Comparison of ENCODE assay signal across 1 cellular context in genomic region chr20:16293590-16293989, GRCh38.
A peak's percentile ranks its signal among the peaks of the same experiment; 100 is the strongest.
TF ChIP-seq lines count a peak whose summit lies in the region.

No MANE protein-coding gene starts in this region.

TF ChIP-seq in A549, 52 proteins besides CTCF, POLR2A, EP300 and RAD21 (continued from another document):
- TF ChIP-seq ZC3H11A (IDR thresholded peaks at IDR 0.05) (no peak), RCOR1 (IDR thresholded peaks at IDR 0.05; ENCODE audit: low read depth, low read length) (no peak), RNF2 (IDR thresholded peaks at IDR 0.05; ENCODE audit: borderline replicate concordance, low read depth) (no peak), JUNB (IDR thresholded peaks at IDR 0.05) (peak; percentile 78), CEBPB (IDR thresholded peaks at IDR 0.05) (peak; percentile 89 to 91), ESRRA (IDR thresholded peaks at IDR 0.05; ENCODE audit: borderline replicate concordance, low read length) (no peak), ELK1 (IDR thresholded peaks at IDR 0.05; ENCODE audit: low read depth, low read length) (no peak), CHD2 (IDR thresholded peaks at IDR 0.05; ENCODE audit: low read length, partially characterized antibody) (no peak), ZSCAN20 (CRISPR knock-in tag; IDR thresholded peaks at IDR 0.05) (no peak), PBX3 (IDR thresholded peaks at IDR 0.05) (no peak), NPAS2 (CRISPR knock-in tag; IDR thresholded peaks at IDR 0.05; ENCODE audit: borderline replicate concordance) (no peak), HEYL (CRISPR knock-in tag; IDR thresholded peaks at IDR 0.05) (no peak), CHD4 (IDR thresholded peaks at IDR 0.05; ENCODE audit: borderline replicate concordance) (no peak), EHF (CRISPR knock-in tag; IDR thresholded peaks at IDR 0.05) (no peak), HOXA7 (CRISPR knock-in tag; IDR thresholded peaks at IDR 0.05) (no peak), ATOH8 (CRISPR knock-in tag; IDR thresholded peaks at IDR 0.05; ENCODE audit: low read depth) (no peak), REST (IDR thresholded peaks at IDR 0.05) (no peak), CBX2 (IDR thresholded peaks at IDR 0.05; ENCODE audit: borderline replicate concordance, low read depth) (no peak), KDM1A (IDR thresholded peaks at IDR 0.05; ENCODE audit: low read depth) (no peak), FOSL2 (IDR thresholded peaks at IDR 0.05) (peak; percentile 80), FOSL2 (CRISPR knock-in tag; IDR thresholded peaks at IDR 0.05) (peak; percentile 44)
